28 cellular contexts compared by ENCODE assay signal in the genomic region with DNA sequence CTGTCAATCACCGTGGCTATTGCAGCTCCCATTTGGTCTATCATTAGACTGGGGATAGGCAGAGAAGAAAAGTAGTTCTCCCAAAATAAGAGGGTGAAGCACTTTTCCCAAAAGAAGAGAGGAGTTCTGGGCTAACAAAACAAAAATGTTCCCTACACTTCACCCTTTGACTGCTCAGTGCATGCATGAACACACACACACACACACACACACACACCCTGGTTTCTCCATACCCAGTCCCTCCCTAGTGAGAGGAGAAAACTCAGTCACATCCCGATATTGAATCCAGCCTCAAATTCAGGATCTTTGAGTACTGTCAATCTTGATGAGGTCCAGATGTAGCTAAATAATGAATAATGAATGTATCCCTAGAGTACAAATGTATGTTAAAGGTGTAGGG. TPM values are rescaled to one million over a fixed set of nuclear protein-coding genes. Genes with fewer than 3 reads are reported as not detected.
"Had no signal": no experiment of that assay in that cellular context is flagged by ENCODE, and none has a peak within 500 bp of the region (broad histone marks: within the 10 kb centered on the region; RNA-seq: fewer than 3 reads in every experiment).

No MANE protein-coding gene starts in this region.

- H3K36me3 ChIP-seq: adrenal gland, breast epithelium had no signal

- H3K9ac ChIP-seq: SK-N-SH had no signal

- H3K4me2 ChIP-seq: SK-N-SH had no signal

- DNase-seq: activated CD4-positive, alpha-beta T cell treated with anti-CD3 and anti-CD28 coated beads for 4 hours; activated CD8-positive, alpha-beta memory T cell treated with anti-CD3 and anti-CD28 coated beads, Interleukin-2, amount 50 U/mL, for 4 hours; activated CD8-positive, alpha-beta T cell treated with anti-CD3 and anti-CD28 coated beads for 36 hours; activated naive CD4-positive, alpha-beta T cell treated with anti-CD3 and anti-CD28 coated beads, Interleukin-2, amount 50 U/mL, for 16 hours; activated naive CD8-positive, alpha-beta T cell treated with anti-CD3 and anti-CD28 coated beads, Interleukin-2, amount 10 ng/mL, durations not matched to agents 7 days and 5 days; activated T-cell treated with anti-CD3 and anti-CD28 coated beads, Interleukin-2, amount 50 U/mL, for 72 hours; adrenal gland; anterior cingulate cortex; caudate nucleus; Karpas-422; MM.1S; NCI-H1105; NCI-H1436; NCI-H2029; NCI-H2107; NCI-H524 treated with DMSO at 0.1 percent for 48 hours; NK-92 treated with Interleukin-12 subunit alpha and Interleukin-12 subunit beta, amount 100 ng/mL, for 24 hours; OCI-M1; RPMI8226; SK-N-SH; T-helper 1 cell had no signal

- H3K4me1 ChIP-seq: adrenal gland, breast epithelium had no signal

- H3K27ac ChIP-seq: adrenal gland, breast epithelium had no signal

- ATAC-seq: activated CD4-positive, CD25-positive, alpha-beta regulatory T cell treated with anti-CD3 and anti-CD28 coated beads, Interleukin-2, amount 50 U/mL, for 24 hours; activated CD8-positive, alpha-beta T cell treated with anti-CD3 and anti-CD28 coated beads for 36 hours; activated T-cell treated with anti-CD3 and anti-CD28 coated beads, Interleukin-2, amount 50 U/mL, for 72 hours; Panc1; Right ventricle myocardium inferior had no signal

- H3K27me3 ChIP-seq: adrenal gland, breast epithelium had no signal

- H3K4me3 ChIP-seq: adrenal gland, breast epithelium had no signal

- H3K9me3 ChIP-seq: adrenal gland, breast epithelium, SK-N-SH had no signal

RNA-seq across cellular contexts. Expression of a gene that starts 59.6 kb away (rescaled TPM):
- total RNA-seq: activated CD8-positive, alpha-beta T cell treated with anti-CD3 and anti-CD28 coated beads for 36 hours; activated naive CD8-positive, alpha-beta T cell treated with anti-CD3 and anti-CD28 coated beads, Interleukin-2, amount 10 ng/mL, durations not matched to agents 7 days and 5 days; activated T-cell treated with anti-CD3 and anti-CD28 coated beads, Interleukin-2, amount 50 U/mL, for 72 hours; activated T-helper 2 cell treated with anti-CD3 and anti-CD28 coated beads, Interferon-gamma antibody, Interleukin-2, Interleukin-4, amounts not matched to agents 10 μg/mL and 5 μg/mL and 100 μg/mL, durations not matched to agents 14 hours and 24 hours and 36 hours; cerebellum; T-helper 2 cell treated with Interferon-gamma antibody and Interleukin-4, amounts not matched to agents 100 ng/mL and 5 ng/mL, for 36 hours had no signal
- polyA plus RNA-seq: SK-N-SH had no signal
